Comparison of ENCODE assay signal across 9 cellular contexts in genomic region chr20:50516180-50516934, GRCh38. TPM values are rescaled to one million over a fixed set of nuclear protein-coding genes. Genes with fewer than 3 reads are reported as not detected.
DNase-seq lines count a peak whose midpoint lies in the region; ATAC-seq and TF ChIP-seq lines count a peak whose summit lies in the region.
"Had no signal": no experiment of that assay in that cellular context is flagged by ENCODE, and none has a peak within 500 bp of the region (broad histone marks: within the 10 kb centered on the region; RNA-seq: fewer than 3 reads in every experiment).

No MANE protein-coding gene starts in this region.

- ATAC-seq in HG03432 (IDR thresholded peaks at IDR 0.05; ENCODE audit: unreplicated experiment), result peak; percentile 47
- ATAC-seq in activated T-helper 17 cell treated with anti-CD3 and anti-CD28 coated beads, Interleukin-2, amount 50 U/mL, for 72 hours (replicated peaks), result peak; percentile 17
- ATAC-seq in body of pancreas, result no peak
- ATAC-seq: right cardiac atrium had no signal

- TF ChIP-seq POLR2A in vagina (IDR thresholded peaks at IDR 0.05), result no peak
- TF ChIP-seq POLR2A in body of pancreas (IDR thresholded peaks at IDR 0.05), result no peak

- H3K36me3 ChIP-seq in vagina (no peaks in the 10 kb centered on the region), body of pancreas (replicated peaks in 1 of 2; ENCODE audit: insufficient read depth in 1 of 2, low read depth in 2 of 2) (no peaks in the 10 kb centered on the region)

- H3K27ac ChIP-seq in vagina (peak overlapping the region; percentile 65), body of pancreas (peak overlapping the region in 1 of 4 donors; percentile 46)

- peak overlapping the region; percentile 97 for H3K27ac Mint-ChIP-seq in activated naive CD4-positive, alpha-beta T cell treated with anti-CD3 and anti-CD28 coated beads for 36 hours
- peak overlapping the region; percentile 100 for H3K27ac Mint-ChIP-seq in activated T-helper 17 cell treated with anti-CD3 and anti-CD28 coated beads, Interleukin-2, amount 50 U/mL, for 72 hours

- H3K4me1 ChIP-seq in vagina (peaks cover 100% of the 10 kb centered on the region), body of pancreas (peaks cover 28% of the 10 kb centered on the region)

- no peak for DNase-seq in activated naive CD4-positive, alpha-beta T cell treated with anti-CD3 and anti-CD28 coated beads for 36 hours
- no peak for DNase-seq in activated naive CD4-positive, alpha-beta T cell treated with anti-CD3 and anti-CD28 coated beads, Interleukin-2, amount 50 U/mL, for 16 hours
- DNase-seq in vagina (ENCODE audit: extremely low spot score in 2 of 2) (no peak), cerebellum (ENCODE audit: low spot score) (no peak), body of pancreas (no peak), LoVo (ENCODE audit: low spot score) (no peak)
- DNase-seq: right cardiac atrium had no signal

- no peaks in the 10 kb centered on the region for H3K9me3 Mint-ChIP-seq in activated naive CD4-positive, alpha-beta T cell treated with anti-CD3 and anti-CD28 coated beads for 36 hours
- H3K9me3 Mint-ChIP-seq in activated T-helper 17 cell treated with anti-CD3 and anti-CD28 coated beads, Interleukin-2, amount 50 U/mL, for 72 hours, result no peaks in the 10 kb centered on the region

- 69 to 75% methylated on average over 5 of the region's 5 CpGs for WGBS in body of pancreas, 2 donors

- peaks cover 84% of the 10 kb centered on the region for H3K4me1 Mint-ChIP-seq in activated naive CD4-positive, alpha-beta T cell treated with anti-CD3 and anti-CD28 coated beads for 36 hours (ENCODE audit: low read depth)
- H3K4me1 Mint-ChIP-seq in activated T-helper 17 cell treated with anti-CD3 and anti-CD28 coated beads, Interleukin-2, amount 50 U/mL, for 72 hours, result peaks cover 70% of the 10 kb centered on the region

- H3K4me3 ChIP-seq in vagina (no peak overlapping the region), body of pancreas (no peak overlapping the region)

- H3K27me3 Mint-ChIP-seq in activated naive CD4-positive, alpha-beta T cell treated with anti-CD3 and anti-CD28 coated beads for 36 hours (ENCODE audit: low read depth), result no peaks in the 10 kb centered on the region
- no peaks in the 10 kb centered on the region for H3K27me3 Mint-ChIP-seq in activated T-helper 17 cell treated with anti-CD3 and anti-CD28 coated beads, Interleukin-2, amount 50 U/mL, for 72 hours

- H3K27me3 ChIP-seq in vagina (no peaks in the 10 kb centered on the region), body of pancreas (no peaks in the 10 kb centered on the region)

- intact Hi-C loops in activated naive CD4-positive, alpha-beta T cell treated with anti-CD3 and anti-CD28 coated beads for 36 hours (cut with micrococcal nuclease), result no loop called here
- intact Hi-C loops in vagina (cut with DNase I), result no loop called here
- intact Hi-C loops in body of pancreas (cut with DNase I), result no loop called here

- H3K9me3 ChIP-seq in vagina (no peaks in the 10 kb centered on the region), body of pancreas (no peaks in the 10 kb centered on the region)

- CTCF ChIA-PET in activated naive CD4-positive, alpha-beta T cell treated with anti-CD3 and anti-CD28 coated beads for 36 hours (lab: Charles Lee), result interaction anchor here (0.6 to 2.8 kb wide), 13 partner anchors 12 to 59 kb away, joined by 3 to 12 read pairs (median 5); no protein-coding TSS in a partner anchor

- H3K36me3 Mint-ChIP-seq in activated naive CD4-positive, alpha-beta T cell treated with anti-CD3 and anti-CD28 coated beads for 36 hours (ENCODE audit: low read depth), result peaks cover 49% of the 10 kb centered on the region
- peaks cover 98% of the 10 kb centered on the region for H3K36me3 Mint-ChIP-seq in activated T-helper 17 cell treated with anti-CD3 and anti-CD28 coated beads, Interleukin-2, amount 50 U/mL, for 72 hours (ENCODE audit: low read depth)

- TF ChIP-seq CTCF in vagina (IDR thresholded peaks at IDR 0.05) (no peak), body of pancreas (IDR thresholded peaks at IDR 0.05) (no peak)

- peak overlapping the region; percentile 59 for H3K4me3 Mint-ChIP-seq in activated naive CD4-positive, alpha-beta T cell treated with anti-CD3 and anti-CD28 coated beads for 36 hours
- peak overlapping the region; percentile 97 for H3K4me3 Mint-ChIP-seq in activated T-helper 17 cell treated with anti-CD3 and anti-CD28 coated beads, Interleukin-2, amount 50 U/mL, for 72 hours

RNA-seq across cellular contexts. Expression of gene PTPN1, which starts 6.2 kb away (rescaled TPM):
- total RNA-seq in activated naive CD4-positive, alpha-beta T cell treated with anti-CD3 and anti-CD28 coated beads for 36 hours, result 100 to 1,000 TPM; 111 to 119 TPM
- total RNA-seq in activated T-helper 17 cell treated with anti-CD3 and anti-CD28 coated beads, Interleukin-2, amount 50 U/mL, for 72 hours, result 10 to 100 TPM; 68.3 to 77.1 TPM
- total RNA-seq in vagina (25.3 TPM), cerebellum (13.9 TPM), body of pancreas (10 to 100 TPM in 1 of 2 donors, 1 to 10 TPM in 1; 9.1 to 10.2 TPM)
